ENCODE assay signal across 13 cellular contexts in genomic region chr10:78462728-78463228, GRCh38.
"Had no signal": no experiment of that assay in that cellular context is flagged by ENCODE, and none has a peak within 500 bp of the region (broad histone marks: within the 10 kb centered on the region; RNA-seq: fewer than 3 reads in every experiment).

No MANE protein-coding gene starts in this region.

- ATAC-seq: left ventricle myocardium superior, T-cell had no signal

- H3K4me1 Mint-ChIP-seq: activated CD4-positive, alpha-beta T cell treated with anti-CD3 and anti-CD28 coated beads, Interleukin-2, amount 10 ng/mL, durations not matched to agents 24 days and 14 days; activated naive CD4-positive, alpha-beta T cell treated with anti-CD3 and anti-CD28 coated beads, Interleukin-2, amount 50 U/mL, for 24 hours; T-cell had no signal

- H3K4me3 Mint-ChIP-seq: activated CD4-positive, alpha-beta T cell treated with anti-CD3 and anti-CD28 coated beads, Interleukin-2, amount 10 ng/mL, durations not matched to agents 24 days and 14 days; activated naive CD4-positive, alpha-beta T cell treated with anti-CD3 and anti-CD28 coated beads, Interleukin-2, amount 50 U/mL, for 24 hours; activated T-cell treated with anti-CD3 and anti-CD28 coated beads, Interleukin-2, amount 50 U/mL, for 24 hours; T-cell had no signal

- DNase-seq: activated CD4-positive, alpha-beta T cell treated with anti-CD3 and anti-CD28 coated beads, Interleukin-2, amount 10 ng/mL, durations not matched to agents 24 days and 14 days; activated effector memory CD4-positive, alpha-beta T cell treated with Interleukin-2 at 50 U/mL for 16 hours; activated T-cell treated with anti-CD3 and anti-CD28 coated beads, Interleukin-2, amount 50 U/mL, for 24 hours; amygdala; foreskin melanocyte; kidney; left ventricle myocardium superior; occipital lobe; stimulated activated CD4-positive, alpha-beta T cell treated with anti-CD3 and anti-CD28 coated beads, Interleukin-15, amount 100 ng/mL, for 24 hours; stimulated activated CD4-positive, alpha-beta T cell treated with anti-CD3 and anti-CD28 coated beads, Interleukin-4, amount 100 ng/mL, for 24 hours; T-cell had no signal

- H3K4me3 ChIP-seq: SK-N-MC had no signal

- H3K27me3 Mint-ChIP-seq: activated naive CD4-positive, alpha-beta T cell treated with anti-CD3 and anti-CD28 coated beads, Interleukin-2, amount 50 U/mL, for 24 hours had no signal

- H3K27ac Mint-ChIP-seq: activated CD4-positive, alpha-beta T cell treated with anti-CD3 and anti-CD28 coated beads, Interleukin-2, amount 10 ng/mL, durations not matched to agents 24 days and 14 days; activated naive CD4-positive, alpha-beta T cell treated with anti-CD3 and anti-CD28 coated beads, Interleukin-2, amount 50 U/mL, for 24 hours; activated T-cell treated with anti-CD3 and anti-CD28 coated beads, Interleukin-2, amount 50 U/mL, for 24 hours; T-cell had no signal

- H3K9me3 Mint-ChIP-seq: activated CD4-positive, alpha-beta T cell treated with anti-CD3 and anti-CD28 coated beads, Interleukin-2, amount 10 ng/mL, durations not matched to agents 24 days and 14 days; activated naive CD4-positive, alpha-beta T cell treated with anti-CD3 and anti-CD28 coated beads, Interleukin-2, amount 50 U/mL, for 24 hours; activated T-cell treated with anti-CD3 and anti-CD28 coated beads, Interleukin-2, amount 50 U/mL, for 24 hours had no signal

- H3K36me3 Mint-ChIP-seq: activated naive CD4-positive, alpha-beta T cell treated with anti-CD3 and anti-CD28 coated beads, Interleukin-2, amount 50 U/mL, for 24 hours; T-cell had no signal

- H3K27ac ChIP-seq: SK-N-MC had no signal
